In the genomic region with DNA sequence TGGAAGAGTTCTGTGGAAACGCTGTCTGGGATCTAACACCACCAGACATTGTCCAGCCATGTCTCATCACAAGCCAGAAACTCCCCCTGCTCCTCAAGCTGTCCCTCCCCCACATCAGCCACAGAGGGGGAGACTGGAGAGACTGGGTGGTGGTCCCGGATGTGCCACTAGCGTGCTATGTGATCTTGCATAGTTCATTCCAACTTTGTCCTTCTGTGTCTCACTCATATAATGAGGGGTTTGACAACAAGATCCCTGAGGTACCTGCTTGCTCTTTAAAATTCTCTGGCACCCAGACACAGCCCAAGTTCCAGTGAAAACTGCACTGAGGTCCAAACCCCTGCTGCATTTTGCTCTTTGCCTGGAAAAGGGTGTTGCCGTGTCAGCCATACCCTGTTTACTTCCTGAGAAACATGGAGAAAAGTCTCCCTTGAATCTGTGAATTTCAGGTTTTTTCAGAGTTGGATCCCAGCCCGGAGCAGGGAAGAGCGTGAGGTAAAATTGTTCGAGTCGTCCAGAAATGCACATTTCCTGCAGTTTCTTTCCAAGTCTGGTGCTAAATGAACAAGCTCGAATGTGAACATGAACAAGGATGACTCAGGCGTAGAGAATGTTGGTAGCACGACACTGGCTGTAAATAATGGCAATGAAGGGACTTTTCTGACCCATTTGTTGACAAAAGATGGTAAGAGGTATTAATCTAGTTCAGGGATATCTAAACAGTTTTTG, we compare ENCODE assay signal across 10 cellular contexts.
DNase-seq lines count a peak whose midpoint lies in the region; ATAC-seq and TF ChIP-seq lines count a peak whose summit lies in the region.
"Had no signal": no experiment of that assay in that cellular context is flagged by ENCODE, and none has a peak within 500 bp of the region (broad histone marks: within the 10 kb centered on the region; RNA-seq: fewer than 3 reads in every experiment).

No MANE protein-coding gene starts in this region.

- H3K4me2 ChIP-seq in mammary epithelial cell (ENCODE audit: insufficient read depth, low read depth, low read length), result peak overlapping the region; percentile 72

- no peaks in the 10 kb centered on the region for H3K79me2 ChIP-seq in mammary epithelial cell (ENCODE audit: insufficient read depth, low read length)

- peak overlapping the region; percentile 44 for H3K9ac ChIP-seq in mammary epithelial cell (ENCODE audit: insufficient read depth, low read length)

- WGBS in mammary epithelial cell (ENCODE audit: low coverage, missing lambda C conversion rate), result 3% methylated on average over 10 of the region's 11 CpGs
- WGBS in testis, 2 donors, result 22 to 46% methylated on average over 10 to 11 of the region's 11 CpGs

- intact Hi-C loops in mammary epithelial cell (cut with micrococcal nuclease), result loop anchor here (5.0 to 10.0 kb wide), 2 partner anchors 133 to 1650 kb away; no protein-coding TSS in a partner anchor
- intact Hi-C loops in testis (cut with DNase I; ENCODE audit: low total_unique reads), result no loop called here

- TF ChIP-seq CTCF in mammary epithelial cell (conservative IDR thresholded peaks at IDR 0.05 in 1 of 2, IDR thresholded peaks at IDR 0.05 in 1 of 2; ENCODE audit: extremely low read depth in 1 of 2, insufficient read depth in 1 of 2, low read depth in 1 of 2, low read length in 2 of 2) (no peak), testis (IDR thresholded peaks at IDR 0.05) (no peak)

- H3K27me3 ChIP-seq in mammary epithelial cell (ENCODE audit: insufficient read depth, low read length) (no peaks in the 10 kb centered on the region), testis (no peaks in the 10 kb centered on the region)

- H2AFZ ChIP-seq in mammary epithelial cell (ENCODE audit: low read depth, low read length), result peak overlapping the region; percentile 95

- no peak overlapping the region for H3K27ac Mint-ChIP-seq in T-helper 2 cell treated with Interferon-gamma antibody and Interleukin-4, amounts not matched to agents 5 μg/mL and 100 μg/mL, for 36 hours

- TF ChIP-seq POLR2A in testis (IDR thresholded peaks at IDR 0.05), result no peak

- H3K27ac ChIP-seq in mammary epithelial cell (ENCODE audit: insufficient read depth, low read depth, low read length) (peak overlapping the region; percentile 7), testis (peak overlapping the region in 1 of 2 donors; percentile 43)

- in situ Hi-C loops in mammary epithelial cell (cut with MboI; ENCODE audit: low sequenced_read_pairs in 2 of 2), result no loop called here

- H3K9me3 Mint-ChIP-seq in T-helper 2 cell treated with Interferon-gamma antibody and Interleukin-4, amounts not matched to agents 5 μg/mL and 100 μg/mL, for 36 hours, result no peaks in the 10 kb centered on the region

- H3K36me3 Mint-ChIP-seq in T-helper 2 cell treated with Interferon-gamma antibody and Interleukin-4, amounts not matched to agents 5 μg/mL and 100 μg/mL, for 36 hours (ENCODE audit: low read depth), result no peaks in the 10 kb centered on the region

- BruUV-seq in mammary epithelial cell (replicated peaks; lab: Mats Ljungman, UMichigan), result no TSS peak

- DNase-seq in HS-5 (ENCODE audit: low read depth), result peak; percentile 24
- DNase-seq in mammary epithelial cell, result peak; percentile 51
- DNase-seq in left lobe of liver (ENCODE audit: low spot score), result no peak
- peak; percentile 64 for DNase-seq in testis
- DNase-seq in globus pallidus (ENCODE audit: low spot score), result no peak
- DNase-seq in activated CD4-positive, CD25-positive, alpha-beta regulatory T cell treated with anti-CD3 and anti-CD28 coated beads, Interleukin-2, amount 50 U/mL, for 72 hours, result no peak
- no peak for DNase-seq in T-helper 2 cell treated with Interferon-gamma antibody and Interleukin-4, amounts not matched to agents 5 μg/mL and 100 μg/mL, for 36 hours (ENCODE audit: low spot score)
- DNase-seq: activated effector memory CD4-positive, alpha-beta T cell treated with anti-CD3 and anti-CD28 coated beads, Interleukin-2, amount 50 U/mL, for 16 hours; NCI-H2171 treated with DMSO at 0.1 percent for 48 hours had no signal

- CTCF ChIA-PET in mammary epithelial cell (lab: Charles Lee; ENCODE audit: low non-redundant PET), result interaction anchor here (0.8 kb wide), 1 partner anchor 63 kb away, joined by 4 read pairs; no protein-coding TSS in a partner anchor

- H3K4me1 Mint-ChIP-seq in T-helper 2 cell treated with Interferon-gamma antibody and Interleukin-4, amounts not matched to agents 5 μg/mL and 100 μg/mL, for 36 hours (ENCODE audit: low read depth), result no peaks in the 10 kb centered on the region

- no peak overlapping the region for H3K4me3 Mint-ChIP-seq in T-helper 2 cell treated with Interferon-gamma antibody and Interleukin-4, amounts not matched to agents 5 μg/mL and 100 μg/mL, for 36 hours

- no peaks in the 10 kb centered on the region for H3K27me3 Mint-ChIP-seq in T-helper 2 cell treated with Interferon-gamma antibody and Interleukin-4, amounts not matched to agents 5 μg/mL and 100 μg/mL, for 36 hours (ENCODE audit: low read depth)

- peak overlapping the region in 2 of 3 experiments; percentile 30 to 35 for H3K4me3 ChIP-seq in mammary epithelial cell (replicated peaks in 1 of 3; ENCODE audit: insufficient read depth in 1 of 3, low read depth in 2 of 3, low read length in 3 of 3)
- no peak overlapping the region for H3K4me3 ChIP-seq in testis

- H3K4me1 ChIP-seq in mammary epithelial cell (ENCODE audit: insufficient read depth, low read length), result peaks cover 18% of the 10 kb centered on the region
- peaks cover 24% of the 10 kb centered on the region for H3K4me1 ChIP-seq in testis

- ATAC-seq in left lobe of liver (peak; percentile 16), GM19397 (IDR thresholded peaks at IDR 0.05; ENCODE audit: unreplicated experiment) (no peak)

- H4K20me1 ChIP-seq in mammary epithelial cell (ENCODE audit: insufficient read depth, low read length), result no peaks in the 10 kb centered on the region

- H3K9me3 ChIP-seq in mammary epithelial cell (replicated peaks; ENCODE audit: insufficient read depth, low read length) (no peaks in the 10 kb centered on the region), testis (no peaks in the 10 kb centered on the region)

- H3K36me3 ChIP-seq in mammary epithelial cell (ENCODE audit: insufficient read depth, low read length) (no peaks in the 10 kb centered on the region), testis (ENCODE audit: low read depth, missing control alignments) (no peaks in the 10 kb centered on the region)

- dilution Hi-C loops in mammary epithelial cell (cut with HindIII; ENCODE audit: low sequenced_read_pairs), result no loop called here

Comparison
In these comparisons a context has a peak if more than half of its experiments do, and no peak if none do; other contexts are left out.
1. DNase-seq: peak in HS-5 (single experiment), mammary epithelial cell (single experiment) and testis (single experiment); none in left lobe of liver (single experiment), globus pallidus (single experiment), activated CD4-positive, CD25-positive, alpha-beta regulatory T cell treated with anti-CD3 and anti-CD28 coated beads, Interleukin-2, amount 50 U/mL, for 72 hours (single experiment) and T-helper 2 cell treated with Interferon-gamma antibody and Interleukin-4, amounts not matched to agents 5 μg/mL and 100 μg/mL, for 36 hours (single experiment).
2. H3K4me3 ChIP-seq: peak in mammary epithelial cell (2 of 3); none in testis (0 of 2).